In the genomic region with DNA sequence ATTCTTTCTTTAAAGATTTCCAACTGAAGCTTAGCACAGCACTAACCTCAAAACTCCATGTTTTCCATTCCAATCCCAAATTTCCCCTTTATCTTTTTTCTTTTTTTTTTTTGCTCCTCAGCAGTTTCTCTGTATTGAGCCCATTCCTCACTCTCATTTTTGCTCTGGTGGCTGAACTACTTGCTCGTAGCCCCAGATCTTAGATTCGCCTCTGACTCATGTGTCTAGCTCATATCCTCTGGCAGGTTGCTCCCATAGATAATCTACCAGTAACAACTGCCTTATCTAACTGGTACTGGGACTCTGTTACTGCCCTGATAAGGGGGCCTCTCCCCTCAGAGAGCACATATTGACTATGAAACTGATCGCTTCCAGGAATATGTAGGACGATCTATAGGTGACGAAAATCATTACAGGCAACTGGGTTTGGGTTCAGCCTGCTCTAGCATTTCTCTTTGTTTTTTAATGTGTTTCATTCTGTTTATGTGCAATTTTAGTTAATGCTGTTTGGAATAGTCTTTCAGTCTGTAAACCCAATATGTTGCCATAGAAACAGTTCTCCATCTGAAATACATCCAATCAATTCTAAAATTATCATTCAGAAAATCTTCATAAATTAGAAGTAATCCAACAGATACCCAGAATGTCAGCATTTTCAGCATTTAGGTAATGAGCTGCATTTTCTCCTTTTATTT, we compare ENCODE assay signal across 1 cellular context.
TF ChIP-seq lines count a peak whose summit lies in the region.

No MANE protein-coding gene starts in this region.

TF ChIP-seq in K562, 482 proteins besides CTCF, POLR2A, EP300 and RAD21 (continued from another document and continues in another):
- TF ChIP-seq ZNF3 (CRISPR knock-in tag; IDR thresholded peaks at IDR 0.05) (no peak), ZNF79 (CRISPR knock-in tag; IDR thresholded peaks at IDR 0.05; ENCODE audit: low read depth) (peak; percentile 61; the same call in 1 of the 2 replicates), BRD9 (IDR thresholded peaks at IDR 0.05; ENCODE audit: low read depth, partially characterized antibody) (peak; percentile 86), ZBTB1 (CRISPR knock-in tag; IDR thresholded peaks at IDR 0.05; ENCODE audit: borderline replicate concordance, low read depth) (no peak), TAF1 (IDR thresholded peaks at IDR 0.05; ENCODE audit: control insufficient read depth, extremely low read depth, insufficient read depth, low read length, severe bottlenecking) (peak; percentile 69), ZNF445 (CRISPR knock-in tag; IDR thresholded peaks at IDR 0.05; ENCODE audit: low read depth) (no peak), GABPB2 (CRISPR knock-in tag; conservative IDR thresholded peaks at IDR 0.05) (no peak), ZNF76 (CRISPR knock-in tag; IDR thresholded peaks at IDR 0.05; ENCODE audit: borderline replicate concordance) (peak; percentile 79; the same call in 1 of the 2 replicates), YBX1 (IDR thresholded peaks at IDR 0.05) (no peak), ZNF668 (CRISPR knock-in tag; IDR thresholded peaks at IDR 0.05) (peak; percentile 89; the same call in 1 of the 2 replicates), SMARCE1 (IDR thresholded peaks at IDR 0.05) (peak; percentile 100), ZNF24 (IDR thresholded peaks at IDR 0.05) (peak; percentile 84), MTA1 (IDR thresholded peaks at IDR 0.05; ENCODE audit: borderline replicate concordance) (peak; percentile 95), RBFOX2 (IDR thresholded peaks at IDR 0.05; ENCODE audit: low read depth, low read length) (no peak), THAP7 (CRISPR knock-in tag; IDR thresholded peaks at IDR 0.05) (no peak), CREBBP (IDR thresholded peaks at IDR 0.05; ENCODE audit: low read depth, low read length) (no peak), CBX1 (IDR thresholded peaks at IDR 0.05; ENCODE audit: low read depth) (no peak), ZNF785 (CRISPR knock-in tag; IDR thresholded peaks at IDR 0.05) (no peak), ZNF318 (IDR thresholded peaks at IDR 0.05; ENCODE audit: borderline replicate concordance in 1 of 2, low read depth in 1 of 2) (peak in 1 of 2 experiments; percentile 79; a peak in 2 of 4 replicates), NR2F6 (CRISPR knock-in tag; IDR thresholded peaks at IDR 0.05) (no peak), EGR1 (conservative IDR thresholded peaks at IDR 0.05) (0 out of 2 replicates have a peak, but pooled peaks have one; percentile 14), SRF (CRISPR knock-in tag; IDR thresholded peaks at IDR 0.05) (no peak; a peak in 1 of 4 replicates), SMARCB1 (IDR thresholded peaks at IDR 0.05; ENCODE audit: insufficient read length, low read depth) (no peak), KHSRP (IDR thresholded peaks at IDR 0.05) (peak; percentile 97), TCF7L2 (IDR thresholded peaks at IDR 0.05; ENCODE audit: low read depth, low read length) (no peak), KDM5B (IDR thresholded peaks at IDR 0.05; ENCODE audit: insufficient replicate concordance, low read depth, low read length) (no peak), ZNF175 (CRISPR knock-in tag; IDR thresholded peaks at IDR 0.05; ENCODE audit: low read depth) (peak; percentile 96), ZNF436 (CRISPR knock-in tag; IDR thresholded peaks at IDR 0.05) (no peak), ZNF224 (CRISPR knock-in tag; IDR thresholded peaks at IDR 0.05) (no peak), EZH2 (IDR thresholded peaks at IDR 0.05; ENCODE audit: borderline replicate concordance, low read depth, low read length) (peak; percentile 95; the same call in 1 of the 2 replicates), GTF2A2 (tag; IDR thresholded peaks at IDR 0.05) (no peak), POLR2H (tag; IDR thresholded peaks at IDR 0.05; ENCODE audit: low read depth) (0 out of 2 replicates have a peak, but pooled peaks have one; percentile 16), POLR3G (IDR thresholded peaks at IDR 0.05; ENCODE audit: extremely low read depth, insufficient read length, insufficient replicate concordance) (no peak), SMAD3 (CRISPR knock-in tag; conservative IDR thresholded peaks at IDR 0.05) (peak; percentile 97), ZSCAN32 (CRISPR knock-in tag; IDR thresholded peaks at IDR 0.05) (peak; percentile 47; the same call in 1 of the 2 replicates), ZKSCAN8 (CRISPR knock-in tag; IDR thresholded peaks at IDR 0.05) (peak; percentile 93), SP2 (IDR thresholded peaks at IDR 0.05; ENCODE audit: extremely low read depth, low read depth, low read length, poor library complexity, severe bottlenecking) (no peak), HDAC6 (IDR thresholded peaks at IDR 0.05; ENCODE audit: low read depth, low read length) (no peak), ZNF431 (CRISPR knock-in tag; IDR thresholded peaks at IDR 0.05) (no peak), ZEB2 (IDR thresholded peaks at IDR 0.05) (peak; percentile 72; the same call in 1 of the 2 replicates), FOXM1 (IDR thresholded peaks at IDR 0.05; ENCODE audit: low read depth) (peak; percentile 100), FOXM1 (CRISPR knock-in tag; IDR thresholded peaks at IDR 0.05; ENCODE audit: low read depth) (no peak), ZNF282 (CRISPR knock-in tag; IDR thresholded peaks at IDR 0.05) (no peak), NFYB (IDR thresholded peaks at IDR 0.05; ENCODE audit: extremely low read depth, insufficient read length) (no peak), HNRNPUL1 (IDR thresholded peaks at IDR 0.05; ENCODE audit: low read length) (no peak), HDAC8 (tag; IDR thresholded peaks at IDR 0.05) (no peak), NCOA6 (IDR thresholded peaks at IDR 0.05) (no peak), NR2C2 (CRISPR knock-in tag; IDR thresholded peaks at IDR 0.05) (no peak), NR2C2 (tag; IDR thresholded peaks at IDR 0.05) (peak; percentile 60), POLR2G (IDR thresholded peaks at IDR 0.05; ENCODE audit: low read depth, low read length) (no peak), PYGO2 (tag; IDR thresholded peaks at IDR 0.05) (peak; percentile 95)
- TF ChIP-seq, protein P1, sequence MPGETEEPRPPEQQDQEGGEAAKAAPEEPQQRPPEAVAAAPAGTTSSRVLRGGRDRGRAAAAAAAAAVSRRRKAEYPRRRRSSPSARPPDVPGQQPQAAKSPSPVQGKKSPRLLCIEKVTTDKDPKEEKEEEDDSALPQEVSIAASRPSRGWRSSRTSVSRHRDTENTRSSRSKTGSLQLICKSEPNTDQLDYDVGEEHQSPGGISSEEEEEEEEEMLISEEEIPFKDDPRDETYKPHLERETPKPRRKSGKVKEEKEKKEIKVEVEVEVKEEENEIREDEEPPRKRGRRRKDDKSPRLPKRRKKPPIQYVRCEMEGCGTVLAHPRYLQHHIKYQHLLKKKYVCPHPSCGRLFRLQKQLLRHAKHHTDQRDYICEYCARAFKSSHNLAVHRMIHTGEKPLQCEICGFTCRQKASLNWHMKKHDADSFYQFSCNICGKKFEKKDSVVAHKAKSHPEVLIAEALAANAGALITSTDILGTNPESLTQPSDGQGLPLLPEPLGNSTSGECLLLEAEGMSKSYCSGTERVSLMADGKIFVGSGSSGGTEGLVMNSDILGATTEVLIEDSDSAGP (CRISPR knock-in tag; IDR thresholded peaks at IDR 0.05): no peak
- TF ChIP-seq, protein P2, sequence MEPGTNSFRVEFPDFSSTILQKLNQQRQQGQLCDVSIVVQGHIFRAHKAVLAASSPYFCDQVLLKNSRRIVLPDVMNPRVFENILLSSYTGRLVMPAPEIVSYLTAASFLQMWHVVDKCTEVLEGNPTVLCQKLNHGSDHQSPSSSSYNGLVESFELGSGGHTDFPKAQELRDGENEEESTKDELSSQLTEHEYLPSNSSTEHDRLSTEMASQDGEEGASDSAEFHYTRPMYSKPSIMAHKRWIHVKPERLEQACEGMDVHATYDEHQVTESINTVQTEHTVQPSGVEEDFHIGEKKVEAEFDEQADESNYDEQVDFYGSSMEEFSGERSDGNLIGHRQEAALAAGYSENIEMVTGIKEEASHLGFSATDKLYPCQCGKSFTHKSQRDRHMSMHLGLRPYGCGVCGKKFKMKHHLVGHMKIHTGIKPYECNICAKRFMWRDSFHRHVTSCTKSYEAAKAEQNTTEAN (CRISPR knock-in tag; IDR thresholded peaks at IDR 0.05): no peak
- TF ChIP-seq, protein P3, sequence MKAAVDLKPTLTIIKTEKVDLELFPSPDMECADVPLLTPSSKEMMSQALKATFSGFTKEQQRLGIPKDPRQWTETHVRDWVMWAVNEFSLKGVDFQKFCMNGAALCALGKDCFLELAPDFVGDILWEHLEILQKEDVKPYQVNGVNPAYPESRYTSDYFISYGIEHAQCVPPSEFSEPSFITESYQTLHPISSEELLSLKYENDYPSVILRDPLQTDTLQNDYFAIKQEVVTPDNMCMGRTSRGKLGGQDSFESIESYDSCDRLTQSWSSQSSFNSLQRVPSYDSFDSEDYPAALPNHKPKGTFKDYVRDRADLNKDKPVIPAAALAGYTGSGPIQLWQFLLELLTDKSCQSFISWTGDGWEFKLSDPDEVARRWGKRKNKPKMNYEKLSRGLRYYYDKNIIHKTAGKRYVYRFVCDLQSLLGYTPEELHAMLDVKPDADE (conservative IDR thresholded peaks at IDR 0.05; ENCODE audit: control insufficient read depth, low read depth, low read length): 0 out of 2 replicates have a peak, but pooled peaks have one; percentile 33
- TF ChIP-seq, protein P4, sequence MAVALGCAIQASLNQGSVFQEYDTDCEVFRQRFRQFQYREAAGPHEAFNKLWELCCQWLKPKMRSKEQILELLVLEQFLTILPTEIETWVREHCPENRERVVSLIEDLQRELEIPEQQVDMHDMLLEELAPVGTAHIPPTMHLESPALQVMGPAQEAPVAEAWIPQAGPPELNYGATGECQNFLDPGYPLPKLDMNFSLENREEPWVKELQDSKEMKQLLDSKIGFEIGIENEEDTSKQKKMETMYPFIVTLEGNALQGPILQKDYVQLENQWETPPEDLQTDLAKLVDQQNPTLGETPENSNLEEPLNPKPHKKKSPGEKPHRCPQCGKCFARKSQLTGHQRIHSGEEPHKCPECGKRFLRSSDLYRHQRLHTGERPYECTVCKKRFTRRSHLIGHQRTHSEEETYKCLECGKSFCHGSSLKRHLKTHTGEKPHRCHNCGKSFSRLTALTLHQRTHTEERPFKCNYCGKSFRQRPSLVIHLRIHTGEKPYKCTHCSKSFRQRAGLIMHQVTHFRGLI (CRISPR knock-in tag; IDR thresholded peaks at IDR 0.05): peak; percentile 67; the same call in 1 of the 2 replicates
- TF ChIP-seq, protein P5, sequence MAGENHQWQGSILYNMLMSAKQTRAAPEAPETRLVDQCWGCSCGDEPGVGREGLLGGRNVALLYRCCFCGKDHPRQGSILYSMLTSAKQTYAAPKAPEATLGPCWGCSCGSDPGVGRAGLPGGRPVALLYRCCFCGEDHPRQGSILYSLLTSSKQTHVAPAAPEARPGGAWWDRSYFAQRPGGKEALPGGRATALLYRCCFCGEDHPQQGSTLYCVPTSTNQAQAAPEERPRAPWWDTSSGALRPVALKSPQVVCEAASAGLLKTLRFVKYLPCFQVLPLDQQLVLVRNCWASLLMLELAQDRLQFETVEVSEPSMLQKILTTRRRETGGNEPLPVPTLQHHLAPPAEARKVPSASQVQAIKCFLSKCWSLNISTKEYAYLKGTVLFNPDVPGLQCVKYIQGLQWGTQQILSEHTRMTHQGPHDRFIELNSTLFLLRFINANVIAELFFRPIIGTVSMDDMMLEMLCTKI (IDR thresholded peaks at IDR 0.05; ENCODE audit: partially characterized antibody): no peak
